ENCODE assay signal across 1 cellular context in genomic region chr17:45346255-45347015, GRCh38.
TF ChIP-seq lines count a peak whose summit lies in the region.

No MANE protein-coding gene starts in this region.

TF ChIP-seq in GM23338, 12 proteins besides CTCF, POLR2A, EP300 and RAD21 (continued from another document):
- TF ChIP-seq REST (IDR thresholded peaks at IDR 0.05; ENCODE audit: unreplicated experiment) = no peak
- no peak for TF ChIP-seq CREB1 (CRISPR knock-in tag; IDR thresholded peaks at IDR 0.05; ENCODE audit: low read depth)
- no peak for TF ChIP-seq JUNB (IDR thresholded peaks at IDR 0.05; ENCODE audit: unreplicated experiment)
